1 cellular context compared by ENCODE assay signal in the genomic region with DNA sequence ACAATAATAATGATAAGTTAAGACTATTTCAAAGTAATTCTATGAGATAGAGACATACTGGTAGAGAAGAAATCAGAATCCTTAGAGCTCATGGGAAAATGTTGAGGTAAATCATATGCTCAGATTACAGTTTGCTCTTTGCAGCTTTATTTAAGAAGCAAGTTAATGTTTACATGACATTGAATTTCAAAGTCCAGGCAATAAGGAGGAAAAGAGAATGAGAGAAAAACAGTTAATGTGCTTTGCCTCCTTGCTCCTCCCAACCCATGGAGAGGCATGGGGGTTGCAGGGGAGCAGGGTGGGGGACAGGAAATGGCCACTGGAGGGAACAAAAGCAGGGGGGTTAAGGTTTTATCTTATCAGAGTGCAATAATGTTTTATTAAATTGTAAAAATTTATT.
TF ChIP-seq lines count a peak whose summit lies in the region.

No MANE protein-coding gene starts in this region.

TF ChIP-seq in liver, 16 proteins besides CTCF, POLR2A, EP300 and RAD21 (continued from another document):
- TF ChIP-seq, protein P1, sequence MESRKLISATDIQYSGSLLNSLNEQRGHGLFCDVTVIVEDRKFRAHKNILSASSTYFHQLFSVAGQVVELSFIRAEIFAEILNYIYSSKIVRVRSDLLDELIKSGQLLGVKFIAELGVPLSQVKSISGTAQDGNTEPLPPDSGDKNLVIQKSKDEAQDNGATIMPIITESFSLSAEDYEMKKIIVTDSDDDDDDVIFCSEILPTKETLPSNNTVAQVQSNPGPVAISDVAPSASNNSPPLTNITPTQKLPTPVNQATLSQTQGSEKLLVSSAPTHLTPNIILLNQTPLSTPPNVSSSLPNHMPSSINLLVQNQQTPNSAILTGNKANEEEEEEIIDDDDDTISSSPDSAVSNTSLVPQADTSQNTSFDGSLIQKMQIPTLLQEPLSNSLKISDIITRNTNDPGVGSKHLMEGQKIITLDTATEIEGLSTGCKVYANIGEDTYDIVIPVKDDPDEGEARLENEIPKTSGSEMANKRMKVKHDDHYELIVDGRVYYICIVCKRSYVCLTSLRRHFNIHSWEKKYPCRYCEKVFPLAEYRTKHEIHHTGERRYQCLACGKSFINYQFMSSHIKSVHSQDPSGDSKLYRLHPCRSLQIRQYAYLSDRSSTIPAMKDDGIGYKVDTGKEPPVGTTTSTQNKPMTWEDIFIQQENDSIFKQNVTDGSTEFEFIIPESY (IDR thresholded peaks at IDR 0.05), result no peak
- TF ChIP-seq FOXA2 (IDR thresholded peaks at IDR 0.05) (no peak), YY1 (IDR thresholded peaks at IDR 0.05) (no peak), JUND (IDR thresholded peaks at IDR 0.05) (no peak), GABPA (IDR thresholded peaks at IDR 0.05 in 1 of 2, conservative IDR thresholded peaks at IDR 0.05 in 1 of 2) (no peak)
- TF ChIP-seq, protein P2, sequence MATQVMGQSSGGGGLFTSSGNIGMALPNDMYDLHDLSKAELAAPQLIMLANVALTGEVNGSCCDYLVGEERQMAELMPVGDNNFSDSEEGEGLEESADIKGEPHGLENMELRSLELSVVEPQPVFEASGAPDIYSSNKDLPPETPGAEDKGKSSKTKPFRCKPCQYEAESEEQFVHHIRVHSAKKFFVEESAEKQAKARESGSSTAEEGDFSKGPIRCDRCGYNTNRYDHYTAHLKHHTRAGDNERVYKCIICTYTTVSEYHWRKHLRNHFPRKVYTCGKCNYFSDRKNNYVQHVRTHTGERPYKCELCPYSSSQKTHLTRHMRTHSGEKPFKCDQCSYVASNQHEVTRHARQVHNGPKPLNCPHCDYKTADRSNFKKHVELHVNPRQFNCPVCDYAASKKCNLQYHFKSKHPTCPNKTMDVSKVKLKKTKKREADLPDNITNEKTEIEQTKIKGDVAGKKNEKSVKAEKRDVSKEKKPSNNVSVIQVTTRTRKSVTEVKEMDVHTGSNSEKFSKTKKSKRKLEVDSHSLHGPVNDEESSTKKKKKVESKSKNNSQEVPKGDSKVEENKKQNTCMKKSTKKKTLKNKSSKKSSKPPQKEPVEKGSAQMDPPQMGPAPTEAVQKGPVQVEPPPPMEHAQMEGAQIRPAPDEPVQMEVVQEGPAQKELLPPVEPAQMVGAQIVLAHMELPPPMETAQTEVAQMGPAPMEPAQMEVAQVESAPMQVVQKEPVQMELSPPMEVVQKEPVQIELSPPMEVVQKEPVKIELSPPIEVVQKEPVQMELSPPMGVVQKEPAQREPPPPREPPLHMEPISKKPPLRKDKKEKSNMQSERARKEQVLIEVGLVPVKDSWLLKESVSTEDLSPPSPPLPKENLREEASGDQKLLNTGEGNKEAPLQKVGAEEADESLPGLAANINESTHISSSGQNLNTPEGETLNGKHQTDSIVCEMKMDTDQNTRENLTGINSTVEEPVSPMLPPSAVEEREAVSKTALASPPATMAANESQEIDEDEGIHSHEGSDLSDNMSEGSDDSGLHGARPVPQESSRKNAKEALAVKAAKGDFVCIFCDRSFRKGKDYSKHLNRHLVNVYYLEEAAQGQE (IDR thresholded peaks at IDR 0.05), result no peak
